Comparison of ENCODE assay signal across 15 cellular contexts in the genomic region with DNA sequence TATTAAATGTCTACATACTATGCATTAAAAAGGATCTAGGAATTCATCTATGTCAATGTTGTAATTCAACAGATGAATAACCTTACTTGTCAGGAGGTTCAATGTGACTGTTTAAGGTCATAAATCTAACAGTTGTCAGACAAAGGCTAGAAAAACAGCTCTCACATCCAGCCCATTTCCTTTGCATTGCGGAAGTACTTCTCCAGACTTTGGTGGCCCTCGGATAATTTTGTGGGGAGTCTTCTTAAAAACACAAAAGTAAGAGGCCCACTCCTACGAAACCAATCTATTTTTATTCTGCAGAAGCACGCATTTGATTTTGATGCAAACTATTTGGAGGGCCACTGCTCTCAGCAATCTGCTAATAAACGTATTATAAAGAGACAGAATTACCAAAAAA.
A peak's percentile ranks its signal among the peaks of the same experiment; 100 is the strongest.
DNase-seq lines count a peak whose midpoint lies in the region; ATAC-seq and TF ChIP-seq lines count a peak whose summit lies in the region.
"Had no signal": no experiment of that assay in that cellular context is flagged by ENCODE, and none has a peak within 500 bp of the region (broad histone marks: within the 10 kb centered on the region; RNA-seq: fewer than 3 reads in every experiment).

No MANE protein-coding gene starts in this region.

- H3F3A ChIP-seq in PC-3 (ENCODE audit: low read length, unreplicated experiment), result no peaks in the 10 kb centered on the region

- H3K4me1 Mint-ChIP-seq in nephron progenitor cell, result peaks cover 8% of the 10 kb centered on the region
- H3K4me1 Mint-ChIP-seq: CD4-positive, alpha-beta memory T cell had no signal

- H3K4me1 ChIP-seq in PC-3 (ENCODE audit: insufficient read depth, low read length), result peaks cover 14% of the 10 kb centered on the region
- H3K4me1 ChIP-seq: A549 had no signal

- no peak overlapping the region for H3K4me3 ChIP-seq in PC-3 (ENCODE audit: low read length)
- H3K4me3 ChIP-seq: A549 had no signal

- no peaks in the 10 kb centered on the region for H4K20me1 ChIP-seq in PC-3 (ENCODE audit: low read length)

- H3K9me2 ChIP-seq in PC-3 (replicated peaks; ENCODE audit: low read length), result no peaks in the 10 kb centered on the region

- CTCF ChIA-PET in PC-3 (lab: Charles Lee), result no interaction called here

- no peak for ATAC-seq in PC-3
- no peak for ATAC-seq in HG03469 (IDR thresholded peaks at IDR 0.05; ENCODE audit: unreplicated experiment)
- ATAC-seq in GM19351 (IDR thresholded peaks at IDR 0.05; ENCODE audit: unreplicated experiment), result no peak
- ATAC-seq: A549, HCT116 had no signal

- H3K27ac ChIP-seq in PC-3 (ENCODE audit: low read length), result no peak overlapping the region
- H3K27ac ChIP-seq: A549, C4-2B had no signal

- H3K36me3 ChIP-seq in PC-3 (ENCODE audit: low read depth, low read length), result no peaks in the 10 kb centered on the region
- H3K36me3 ChIP-seq: BE2C had no signal

- POLR2A ChIA-PET in PC-3 (lab: Charles Lee; ENCODE audit: unreplicated experiment), result no interaction called here

- H3K36me3 Mint-ChIP-seq in nephron progenitor cell (ENCODE audit: low read depth), result no peaks in the 10 kb centered on the region
- H3K36me3 Mint-ChIP-seq: CD4-positive, alpha-beta memory T cell had no signal

- no peak overlapping the region for H3K4me3 Mint-ChIP-seq in nephron progenitor cell
- H3K4me3 Mint-ChIP-seq: CD4-positive, alpha-beta memory T cell had no signal

- no peaks in the 10 kb centered on the region for H3K27me3 Mint-ChIP-seq in nephron progenitor cell (ENCODE audit: low read depth, poor library complexity)

- DNase-seq in Kasumi-1 (lab: John Stamatoyannopoulos, UW) (peak; percentile 75 to 83), NOMO-1 (lab: John Stamatoyannopoulos, UW; ENCODE audit: unreplicated experiment in 2 of 2) (peak; percentile 81 to 90), OCI-M1 (lab: John Stamatoyannopoulos, UW) (peak; percentile 15), nephron progenitor cell (no peak), PC-3 (no peak), NCI-H146 (lab: John Stamatoyannopoulos, UW) (no peak)
- DNase-seq: BE2C; CD4-positive, alpha-beta memory T cell; DMS79; IMR-90 had no signal

- H3K27me3 ChIP-seq in PC-3 (ENCODE audit: low read length), result no peaks in the 10 kb centered on the region
- H3K27me3 ChIP-seq: BE2C had no signal

- H3K27ac Mint-ChIP-seq in nephron progenitor cell, result peak overlapping the region; percentile 69
- H3K27ac Mint-ChIP-seq: CD4-positive, alpha-beta memory T cell had no signal

- no peaks in the 10 kb centered on the region for H3K9me3 ChIP-seq in PC-3 (ENCODE audit: low read length)
- H3K9me3 ChIP-seq: A549, BE2C had no signal

- no peak overlapping the region for H3K9ac ChIP-seq in PC-3 (ENCODE audit: low read length)

- no TSS peak for BruUV-seq in PC-3 (replicated peaks; lab: Mats Ljungman, UMichigan)

- intact Hi-C loops in PC-3 (cut with micrococcal nuclease), result no loop called here

- no peak overlapping the region for H2AFZ ChIP-seq in PC-3 (ENCODE audit: low read length)

- no peak overlapping the region for H3K4me2 ChIP-seq in PC-3 (ENCODE audit: low read length)
- H3K4me2 ChIP-seq: A549 had no signal

- no peaks in the 10 kb centered on the region for H3K9me3 Mint-ChIP-seq in nephron progenitor cell
- H3K9me3 Mint-ChIP-seq: CD4-positive, alpha-beta memory T cell had no signal

- no peaks in the 10 kb centered on the region for H3K79me2 ChIP-seq in PC-3 (ENCODE audit: low read length)

- TF ChIP-seq CTCF in nephron progenitor cell (IDR thresholded peaks at IDR 0.05) (no peak), PC-3 (conservative IDR thresholded peaks at IDR 0.05; ENCODE audit: low read depth, low read length) (no peak)

Comparison
In these comparisons a context has a peak if more than half of its experiments do, and no peak if none do; other contexts are left out.
1. DNase-seq: peak in Kasumi-1 (2 of 2), NOMO-1 (2 of 2) and OCI-M1 (single experiment); none in nephron progenitor cell (single experiment), PC-3 (single experiment) and NCI-H146 (single experiment).